Comparison of ENCODE assay signal across 8 cellular contexts in the genomic region with DNA sequence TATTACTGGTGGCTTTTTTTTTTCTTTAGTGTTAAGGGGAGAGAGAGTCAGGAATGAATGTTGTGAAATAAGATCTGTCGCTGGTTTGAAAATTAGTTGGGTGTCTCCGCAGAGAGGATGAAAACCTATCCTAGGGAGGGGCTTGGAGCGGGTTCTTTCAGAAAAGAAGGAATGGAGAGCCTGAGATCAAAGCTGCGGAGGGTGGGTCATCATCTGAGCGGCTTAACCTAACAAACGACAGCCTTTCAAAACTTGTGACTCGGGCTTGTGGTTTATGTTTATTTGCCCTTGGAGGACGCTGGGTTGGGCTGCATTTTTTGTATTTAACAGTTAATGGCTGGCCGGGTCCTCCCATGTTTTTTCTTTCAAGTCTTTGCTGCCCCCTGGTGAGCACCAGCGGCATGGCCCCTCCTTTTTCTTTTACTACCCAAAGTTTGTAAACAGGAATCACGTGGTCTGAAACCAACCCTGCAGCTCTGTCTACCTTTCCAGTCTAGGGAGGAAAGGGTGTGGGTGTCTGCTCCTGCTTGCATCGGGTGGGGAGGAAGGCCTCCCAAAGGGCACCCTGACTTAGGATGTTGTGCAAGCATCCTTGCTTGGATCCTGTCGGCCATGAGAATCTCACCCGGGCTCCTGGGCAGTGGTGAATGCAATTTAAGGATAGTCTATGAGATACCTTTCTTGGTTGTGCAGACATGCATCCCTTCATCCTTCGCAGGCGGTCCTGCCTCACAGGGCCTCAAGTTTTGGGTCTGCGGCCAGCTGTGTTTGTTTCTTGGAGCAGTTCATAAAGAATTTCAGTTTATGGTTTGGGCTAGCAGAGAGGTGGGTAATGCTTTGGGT. TPM values are rescaled to one million over a fixed set of nuclear protein-coding genes. Genes with fewer than 3 reads are reported as not detected.
DNase-seq lines count a peak whose midpoint lies in the region; ATAC-seq and TF ChIP-seq lines count a peak whose summit lies in the region.

No MANE protein-coding gene starts in this region.

- BruUV-seq in OCI-LY7 (replicated peaks; lab: Mats Ljungman, UMichigan) = TSS peak; percentile 60

- H3K36me3 ChIP-seq in OCI-LY7 (ENCODE audit: insufficient read depth, low read length) = peaks cover 55% of the 10 kb centered on the region

- CTCF ChIA-PET in OCI-LY7 (lab: Charles Lee; ENCODE audit: unreplicated experiment) = interaction anchor here (1.1 to 1.8 kb wide), 5 partner anchors 15 to 154 kb away, joined by 3 to 13 read pairs (median 4); no protein-coding TSS in a partner anchor

- H3K4me1 ChIP-seq in OCI-LY7 (ENCODE audit: insufficient read depth, low read length, poor library complexity, severe bottlenecking) = peaks cover 23% of the 10 kb centered on the region

- no peak overlapping the region for H2AFZ ChIP-seq in OCI-LY7 (ENCODE audit: low read length)

- no peaks in the 10 kb centered on the region for H3K9me2 ChIP-seq in OCI-LY7 (ENCODE audit: insufficient read depth, low read length)

- H3K9me3 ChIP-seq in OCI-LY7 (ENCODE audit: low read length) = no peaks in the 10 kb centered on the region

- H3K4me2 ChIP-seq in OCI-LY7 (ENCODE audit: low read length) = peak overlapping the region; percentile 92

- H3K79me2 ChIP-seq in OCI-LY7 (ENCODE audit: insufficient read depth, low read depth, low read length) = peaks cover 20% of the 10 kb centered on the region; the same call in 1 of the 2 replicates

- TF ChIP-seq CTCF in OCI-LY7 (conservative IDR thresholded peaks at IDR 0.05; ENCODE audit: low read length) = peak; percentile 97

- intact Hi-C loops in OCI-LY7 (cut with micrococcal nuclease; ENCODE audit: unreplicated experiment) = loop anchor here (1.0 to 10.0 kb wide), 5 partner anchors 36 to 407 kb away; no protein-coding TSS in a partner anchor

- ATAC-seq in HG02885 (IDR thresholded peaks at IDR 0.05; ENCODE audit: poor library complexity, unreplicated experiment) = no peak

- peak overlapping the region; percentile 68 for H3K27ac ChIP-seq in OCI-LY7 (ENCODE audit: low read depth, low read length, poor library complexity, severe bottlenecking)

- no peak overlapping the region for H3K4me3 ChIP-seq in Jurkat, Clone E6-1 (ENCODE audit: low read length)
- H3K4me3 ChIP-seq in OCI-LY7 (ENCODE audit: low read depth, low read length, poor library complexity, severe bottlenecking) = peak overlapping the region; percentile 96

- POLR2A ChIA-PET in OCI-LY7 (lab: Charles Lee) = interaction anchor here (0.6 to 4.8 kb wide), 5 partner anchors 11 to 120 kb away, joined by 3 to 40 read pairs (median 7); no protein-coding TSS in a partner anchor

- DNase-seq in GM03348 (ENCODE audit: low spot score) (peak; percentile 70), OCI-LY7 (ENCODE audit: low spot score) (peak; percentile 91), activated T-cell treated with anti-CD3 and anti-CD28 coated beads for 1 hour (ENCODE audit: low read depth) (peak; percentile 90), epidermal melanocyte (ENCODE audit: insufficient read length, low spot score) (peak; percentile 90), midbrain (lab: John Stamatoyannopoulos, UW) (peak; percentile 93)
- peak; percentile 84 for DNase-seq in Jurkat, Clone E6-1 (ENCODE audit: low read depth, low spot score)
- peak; percentile 66 for DNase-seq in stimulated activated CD8-positive, alpha-beta memory T cell treated with anti-CD3 and anti-CD28 coated beads, Interleukin-15, amount 100 ng/mL, for 24 hours (ENCODE audit: low read depth)

- peaks cover 13% of the 10 kb centered on the region for H4K20me1 ChIP-seq in OCI-LY7 (ENCODE audit: insufficient read depth, low read length)

RNA-seq across cellular contexts. Expression of a gene that starts 2.2 kb away (rescaled TPM):
- 4.7 TPM for polyA plus RNA-seq in Jurkat, Clone E6-1 (2012; ENCODE audit: insufficient read depth, insufficient read length)
- total RNA-seq in OCI-LY7 (2014; rRNA removed; shearing (Covaris generic)) = 27.4 and 31.4 TPM in 2 replicates
- total RNA-seq in OCI-LY7 (2022) = 24.7 and 35.8 TPM in 2 replicates
